In the genomic region with DNA sequence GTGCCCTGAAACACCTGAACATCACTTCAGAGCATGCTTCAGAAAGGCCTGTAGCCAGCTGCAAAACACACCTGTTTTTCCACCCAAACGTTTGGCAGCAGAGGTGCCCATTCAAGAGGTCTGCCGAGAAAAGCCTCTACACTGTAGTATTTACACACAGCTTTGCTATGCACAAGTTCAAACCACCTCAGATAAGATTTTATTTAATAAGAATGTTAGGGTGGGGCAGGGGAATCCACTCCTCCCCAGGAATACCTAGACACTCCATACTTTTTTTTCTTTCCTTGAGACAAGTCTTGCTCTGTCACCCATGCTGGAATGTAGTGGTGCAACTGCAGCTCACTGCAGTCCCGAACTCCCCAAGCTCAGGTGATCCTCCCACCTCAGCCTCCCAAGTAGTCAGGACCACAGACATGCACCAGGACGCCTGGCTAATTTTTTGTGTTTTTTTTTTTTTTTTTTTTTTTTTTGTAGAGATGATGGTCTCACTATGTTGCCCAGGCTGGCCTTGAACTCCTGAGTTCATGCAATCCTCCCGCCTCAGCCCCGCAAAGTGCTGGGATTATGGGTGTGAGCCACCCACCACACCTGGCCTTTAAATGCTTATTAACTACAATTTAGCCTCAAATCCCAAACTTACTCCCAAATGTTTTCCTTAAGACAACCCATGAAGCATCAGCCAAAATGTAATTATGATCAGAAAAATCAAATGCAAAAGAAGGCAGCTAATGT, we compare ENCODE assay signal across 14 cellular contexts. TPM values are rescaled to one million over a fixed set of nuclear protein-coding genes. Genes with fewer than 3 reads are reported as not detected.
DNase-seq lines count a peak whose midpoint lies in the region; ATAC-seq and TF ChIP-seq lines count a peak whose summit lies in the region.
"Had no signal": no experiment of that assay in that cellular context is flagged by ENCODE, and none has a peak within 500 bp of the region (broad histone marks: within the 10 kb centered on the region; RNA-seq: fewer than 3 reads in every experiment).

No MANE protein-coding gene starts in this region.

- TF ChIP-seq CTCF in astrocyte of the spinal cord (IDR thresholded peaks at IDR 0.05; ENCODE audit: low read depth, low read length) = no peak
- TF ChIP-seq CTCF in lower lobe of right lung (IDR thresholded peaks at IDR 0.05) = no peak
- TF ChIP-seq CTCF in vagina (IDR thresholded peaks at IDR 0.05) = no peak

- H3K27me3 ChIP-seq in lower lobe of right lung (ENCODE audit: low read depth) (no peaks in the 10 kb centered on the region), vagina (no peaks in the 10 kb centered on the region)
- H3K27me3 ChIP-seq: heart left ventricle, MG63 had no signal

- H3K36me3 ChIP-seq in lower lobe of right lung = peaks cover 37% of the 10 kb centered on the region
- peaks cover 0 to 19% of the 10 kb centered on the region in 2 donors for H3K36me3 ChIP-seq in vagina

- peak overlapping the region; percentile 23 for H3K27ac Mint-ChIP-seq in activated naive CD8-positive, alpha-beta T cell treated with anti-CD3 and anti-CD28 coated beads, Interleukin-2, amount 10 ng/mL, durations not matched to agents 7 days and 5 days
- H3K27ac Mint-ChIP-seq in activated naive CD8-positive, alpha-beta T cell treated with anti-CD3 and anti-CD28 coated beads, Interleukin-2, amount 50 U/mL, for 24 hours = no peak overlapping the region
- H3K27ac Mint-ChIP-seq: activated naive CD4-positive, alpha-beta T cell treated with anti-CD3 and anti-CD28 coated beads, Interleukin-2, amount 10 ng/mL, durations not matched to agents 7 days and 5 days had no signal

- H3K27ac ChIP-seq in lower lobe of right lung (peak overlapping the region; percentile 71), vagina (peak overlapping the region; percentile 58)

- H3K27me3 Mint-ChIP-seq in activated naive CD8-positive, alpha-beta T cell treated with anti-CD3 and anti-CD28 coated beads, Interleukin-2, amount 10 ng/mL, durations not matched to agents 7 days and 5 days = no peaks in the 10 kb centered on the region
- no peaks in the 10 kb centered on the region for H3K27me3 Mint-ChIP-seq in activated naive CD8-positive, alpha-beta T cell treated with anti-CD3 and anti-CD28 coated beads, Interleukin-2, amount 50 U/mL, for 24 hours
- H3K27me3 Mint-ChIP-seq: activated CD8-positive, alpha-beta T cell treated with anti-CD3 and anti-CD28 coated beads for 36 hours; activated naive CD4-positive, alpha-beta T cell treated with anti-CD3 and anti-CD28 coated beads, Interleukin-2, amount 10 ng/mL, durations not matched to agents 7 days and 5 days had no signal

- no peak overlapping the region for H3K4me3 Mint-ChIP-seq in activated naive CD8-positive, alpha-beta T cell treated with anti-CD3 and anti-CD28 coated beads, Interleukin-2, amount 10 ng/mL, durations not matched to agents 7 days and 5 days
- H3K4me3 Mint-ChIP-seq in activated naive CD8-positive, alpha-beta T cell treated with anti-CD3 and anti-CD28 coated beads, Interleukin-2, amount 50 U/mL, for 24 hours = no peak overlapping the region
- H3K4me3 Mint-ChIP-seq: activated CD8-positive, alpha-beta T cell treated with anti-CD3 and anti-CD28 coated beads for 36 hours; activated naive CD4-positive, alpha-beta T cell treated with anti-CD3 and anti-CD28 coated beads, Interleukin-2, amount 10 ng/mL, durations not matched to agents 7 days and 5 days had no signal

- peaks cover 13% of the 10 kb centered on the region for H3K36me3 Mint-ChIP-seq in activated naive CD8-positive, alpha-beta T cell treated with anti-CD3 and anti-CD28 coated beads, Interleukin-2, amount 10 ng/mL, durations not matched to agents 7 days and 5 days
- H3K36me3 Mint-ChIP-seq in activated naive CD8-positive, alpha-beta T cell treated with anti-CD3 and anti-CD28 coated beads, Interleukin-2, amount 50 U/mL, for 24 hours (ENCODE audit: low read depth) = peaks cover 17% of the 10 kb centered on the region

- H3K4me1 ChIP-seq in lower lobe of right lung (peaks cover 73% of the 10 kb centered on the region), vagina (peaks cover 68% of the 10 kb centered on the region)

- POLR2A ChIA-PET in activated naive CD8-positive, alpha-beta T cell treated with anti-CD3 and anti-CD28 coated beads, Interleukin-2, amount 10 ng/mL, durations not matched to agents 7 days and 5 days (lab: Charles Lee) = no interaction called here

- no peak for DNase-seq in activated naive CD8-positive, alpha-beta T cell treated with anti-CD3 and anti-CD28 coated beads, Interleukin-2, amount 10 ng/mL, durations not matched to agents 7 days and 5 days
- no peak for DNase-seq in activated naive CD8-positive, alpha-beta T cell treated with anti-CD3 and anti-CD28 coated beads, Interleukin-2, amount 50 U/mL, for 24 hours
- peak; percentile 9 for DNase-seq in astrocyte of the spinal cord (ENCODE audit: low read depth, low spot score)
- peak; percentile 62 for DNase-seq in lower lobe of right lung
- DNase-seq in vagina (ENCODE audit: extremely low spot score in 2 of 2) = no peak
- no peak for DNase-seq in SHP77 (lab: John Stamatoyannopoulos, UW)
- no peak for DNase-seq in NCI-H146 (lab: John Stamatoyannopoulos, UW)
- DNase-seq: activated CD8-positive, alpha-beta T cell treated with anti-CD3 and anti-CD28 coated beads for 36 hours; activated naive CD4-positive, alpha-beta T cell treated with anti-CD3 and anti-CD28 coated beads, Interleukin-2, amount 10 ng/mL, durations not matched to agents 7 days and 5 days; heart left ventricle; T-helper 1 cell had no signal

- in situ Hi-C loops in astrocyte of the spinal cord (cut with HindIII; ENCODE audit: low sequenced_read_pairs) = no loop called here

- peaks cover 35% of the 10 kb centered on the region for H3K4me1 Mint-ChIP-seq in activated naive CD8-positive, alpha-beta T cell treated with anti-CD3 and anti-CD28 coated beads, Interleukin-2, amount 10 ng/mL, durations not matched to agents 7 days and 5 days
- peaks cover 54% of the 10 kb centered on the region for H3K4me1 Mint-ChIP-seq in activated naive CD8-positive, alpha-beta T cell treated with anti-CD3 and anti-CD28 coated beads, Interleukin-2, amount 50 U/mL, for 24 hours

- H3K4me3 ChIP-seq in astrocyte of the spinal cord (ENCODE audit: low read depth, low read length) (no peak overlapping the region), lower lobe of right lung (no peak overlapping the region), vagina (no peak overlapping the region)
- H3K4me3 ChIP-seq: heart left ventricle, MG63 had no signal

- H3K9me3 Mint-ChIP-seq in activated naive CD8-positive, alpha-beta T cell treated with anti-CD3 and anti-CD28 coated beads, Interleukin-2, amount 10 ng/mL, durations not matched to agents 7 days and 5 days = no peaks in the 10 kb centered on the region
- H3K9me3 Mint-ChIP-seq in activated naive CD8-positive, alpha-beta T cell treated with anti-CD3 and anti-CD28 coated beads, Interleukin-2, amount 50 U/mL, for 24 hours = no peaks in the 10 kb centered on the region
- H3K9me3 Mint-ChIP-seq: activated CD8-positive, alpha-beta T cell treated with anti-CD3 and anti-CD28 coated beads for 36 hours; activated naive CD4-positive, alpha-beta T cell treated with anti-CD3 and anti-CD28 coated beads, Interleukin-2, amount 10 ng/mL, durations not matched to agents 7 days and 5 days had no signal

- no peak for ATAC-seq in activated naive CD8-positive, alpha-beta T cell treated with anti-CD3 and anti-CD28 coated beads, Interleukin-2, amount 10 ng/mL, durations not matched to agents 7 days and 5 days (ENCODE audit: low read depth)
- ATAC-seq in activated naive CD8-positive, alpha-beta T cell treated with anti-CD3 and anti-CD28 coated beads, Interleukin-2, amount 50 U/mL, for 24 hours = no peak
- ATAC-seq in lower lobe of right lung (peak; percentile 76 to 88), GM21619 (IDR thresholded peaks at IDR 0.05; ENCODE audit: unreplicated experiment) (no peak)
- ATAC-seq: activated CD8-positive, alpha-beta T cell treated with anti-CD3 and anti-CD28 coated beads for 36 hours; HCT116 had no signal

- H3K9me3 ChIP-seq in lower lobe of right lung (no peaks in the 10 kb centered on the region), vagina (no peaks in the 10 kb centered on the region)
- H3K9me3 ChIP-seq: heart left ventricle, MG63 had no signal

- no peak for TF ChIP-seq POLR2A in vagina (IDR thresholded peaks at IDR 0.05)

- intact Hi-C loops in lower lobe of right lung (cut with DNase I) = no loop called here
- intact Hi-C loops in vagina (cut with DNase I) = no loop called here

RNA-seq across cellular contexts. Expression of gene MRPL14, which starts 9.7 kb away (rescaled TPM):
- total RNA-seq in activated naive CD8-positive, alpha-beta T cell treated with anti-CD3 and anti-CD28 coated beads, Interleukin-2, amount 10 ng/mL, durations not matched to agents 7 days and 5 days = 10 to 100 TPM; 44.1 to 51.6 TPM
- 83.9 TPM for total RNA-seq in lower lobe of right lung
- 36.1 TPM for total RNA-seq in vagina

RNA-seq across cellular contexts. Expression of gene TMEM63B, which starts 9.8 kb away (rescaled TPM):
- total RNA-seq in activated naive CD8-positive, alpha-beta T cell treated with anti-CD3 and anti-CD28 coated beads, Interleukin-2, amount 10 ng/mL, durations not matched to agents 7 days and 5 days = 10 to 100 TPM; 20.8 to 21.8 TPM
- total RNA-seq in lower lobe of right lung (99.2 TPM), vagina (32.4 TPM)

RNA-seq across cellular contexts. Expression of gene CAPN11, which starts 41.1 kb away (rescaled TPM):
- not detected for total RNA-seq in activated naive CD8-positive, alpha-beta T cell treated with anti-CD3 and anti-CD28 coated beads, Interleukin-2, amount 10 ng/mL, durations not matched to agents 7 days and 5 days
- total RNA-seq in lower lobe of right lung = 0.27 TPM
- 2.0 TPM for total RNA-seq in vagina

Comparison
In these comparisons a context has a peak if more than half of its experiments do, and no peak if none do; other contexts are left out.
1. ATAC-seq: peak in lower lobe of right lung (2 of 2); none in activated naive CD8-positive, alpha-beta T cell treated with anti-CD3 and anti-CD28 coated beads, Interleukin-2, amount 10 ng/mL, durations not matched to agents 7 days and 5 days (single experiment), activated naive CD8-positive, alpha-beta T cell treated with anti-CD3 and anti-CD28 coated beads, Interleukin-2, amount 50 U/mL, for 24 hours (single experiment) and GM21619 (single experiment).
2. DNase-seq: peak in astrocyte of the spinal cord (single experiment) and lower lobe of right lung (single experiment); none in activated naive CD8-positive, alpha-beta T cell treated with anti-CD3 and anti-CD28 coated beads, Interleukin-2, amount 10 ng/mL, durations not matched to agents 7 days and 5 days (single experiment), activated naive CD8-positive, alpha-beta T cell treated with anti-CD3 and anti-CD28 coated beads, Interleukin-2, amount 50 U/mL, for 24 hours (single experiment), vagina (0 of 2), SHP77 (0 of 2) and NCI-H146 (single experiment).